In the genomic region with DNA sequence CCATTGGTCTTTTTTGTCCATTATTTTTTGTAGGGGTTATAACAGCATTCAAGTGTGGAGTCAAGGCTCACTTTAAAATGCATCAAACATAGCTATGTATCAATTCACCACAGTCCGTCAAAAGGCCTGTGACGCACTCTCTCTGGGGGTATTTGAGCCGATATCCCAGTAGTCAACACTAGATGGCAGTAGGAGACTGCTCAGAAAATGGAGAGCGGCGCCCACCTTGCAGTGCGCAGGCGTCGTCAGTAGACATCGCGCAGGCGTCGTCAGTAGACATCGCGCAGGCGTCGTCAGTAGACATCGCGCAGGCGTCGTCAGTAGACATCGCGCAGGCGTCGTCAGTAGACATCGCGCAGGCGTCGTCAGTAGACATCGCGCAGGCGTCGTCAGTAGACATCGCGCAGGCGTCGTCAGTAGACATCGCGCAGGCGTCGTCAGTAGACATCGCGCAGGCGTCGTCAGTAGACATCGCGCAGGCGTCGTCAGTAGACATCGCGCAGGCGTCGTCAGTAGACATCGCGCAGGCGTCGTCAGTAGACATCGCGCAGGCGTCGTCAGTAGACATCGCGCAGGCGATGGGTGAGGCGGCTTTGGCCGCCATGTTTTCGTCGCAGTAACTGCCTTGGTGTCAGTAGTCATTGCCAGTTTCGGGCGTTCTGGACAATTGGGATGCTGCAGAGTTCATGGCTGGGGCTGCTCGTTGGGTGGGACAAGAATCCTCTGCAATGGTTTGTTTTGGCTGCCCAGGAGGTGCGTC, we compare ENCODE assay signal across 9 cellular contexts. TPM values are rescaled to one million over a fixed set of nuclear protein-coding genes. Genes with fewer than 3 reads are reported as not detected.
DNase-seq lines count a peak whose midpoint lies in the region; ATAC-seq and TF ChIP-seq lines count a peak whose summit lies in the region.
"Not testable (repeated sequence)": the region's sequence is repeated elsewhere in the genome, so short reads cannot be mapped to it uniquely, and the experiment has no call there.
"Had no signal": no experiment of that assay in that cellular context is flagged by ENCODE, and none has a peak within 500 bp of the region (broad histone marks: within the 10 kb centered on the region; RNA-seq: fewer than 3 reads in every experiment).

No MANE protein-coding gene starts in this region.

- H3F3A ChIP-seq in MM.1S (ENCODE audit: insufficient read depth, low read length) = not testable (repeated sequence)

- not testable (repeated sequence) for H3K4me3 ChIP-seq in MM.1S (ENCODE audit: low read length); SJCRH30; ascending aorta; fibroblast of pulmonary artery (replicated peaks; ENCODE audit: low read depth, low read length); left lung; retinal pigment epithelial cell (ENCODE audit: low read length)

- not testable (repeated sequence) for H4K20me1 ChIP-seq in MM.1S (ENCODE audit: insufficient read depth, low read length)

- H3K27me3 ChIP-seq in MM.1S (replicated peaks; ENCODE audit: insufficient read depth, low read length) (peaks cover 61% of the 10 kb centered on the region), left lung (peaks cover 42 to 90% of the 10 kb centered on the region in 2 donors)
- H3K27me3 ChIP-seq in SJCRH30, ascending aorta: not testable (repeated sequence)

- H2AFZ ChIP-seq in MM.1S (ENCODE audit: low read length) = not testable (repeated sequence)

- not testable (repeated sequence) for H3K4me2 ChIP-seq in MM.1S (ENCODE audit: low read depth, low read length)

- TF ChIP-seq CTCF in GM10266 (IDR thresholded peaks at IDR 0.05; ENCODE audit: control insufficient read depth, insufficient read depth, low read depth, missing control alignments) = peak; percentile 42
- peak; percentile 42 for TF ChIP-seq CTCF in MM.1S (IDR thresholded peaks at IDR 0.05; ENCODE audit: low read length)
- peak; percentile 25 to 47 (median 30) for TF ChIP-seq CTCF in ascending aorta (IDR thresholded peaks at IDR 0.05)
- TF ChIP-seq CTCF in fibroblast of pulmonary artery (IDR thresholded peaks at IDR 0.05; ENCODE audit: low read length, missing control alignments) = peak; percentile 56
- peak; percentile 24 to 44 for TF ChIP-seq CTCF in left lung (IDR thresholded peaks at IDR 0.05)
- peak; percentile 51 for TF ChIP-seq CTCF in retinal pigment epithelial cell (conservative IDR thresholded peaks at IDR 0.05; ENCODE audit: low read depth, low read length)

- H3K4me1 ChIP-seq in MM.1S (ENCODE audit: low read length); ascending aorta; left lung: not testable (repeated sequence)
- H3K4me1 ChIP-seq in SJCRH30 = peaks cover 10% of the 10 kb centered on the region

- not testable (repeated sequence) for H3K9ac ChIP-seq in MM.1S (ENCODE audit: low read length)

- not testable (repeated sequence) for H3K9me3 ChIP-seq in MM.1S (replicated peaks; ENCODE audit: insufficient read depth, low read length); SJCRH30 (replicated peaks); ascending aorta; left lung

- DNase-seq in 8988T (peak; percentile 15), GM10266 (ENCODE audit: extremely low spot score) (peak; percentile 42), SJCRH30 (peak; percentile 19 to 60), fibroblast of pulmonary artery (ENCODE audit: low read depth) (peak; percentile 84)
- not testable (repeated sequence) for DNase-seq in MM.1S; ascending aorta (ENCODE audit: low spot score in 2 of 2); left lung; retinal pigment epithelial cell (ENCODE audit: low read depth)

- ATAC-seq in left lung = peak; percentile 56

- H3K36me3 ChIP-seq in MM.1S (replicated peaks; ENCODE audit: insufficient read depth, low read length); SJCRH30; ascending aorta; left lung: not testable (repeated sequence)

- H3K79me2 ChIP-seq in MM.1S (ENCODE audit: low read length) = not testable (repeated sequence)

- not testable (repeated sequence) for H3K27ac ChIP-seq in MM.1S (ENCODE audit: low read length); SJCRH30; ascending aorta; left lung

- not testable (repeated sequence) for H3K9me2 ChIP-seq in MM.1S (replicated peaks; ENCODE audit: insufficient read depth, low read length)

- intact Hi-C loops in ascending aorta (cut with DNase I) = not testable (repeated sequence)
- intact Hi-C loops in left lung (cut with DNase I) = loop anchor here in 1 of 2 donors (5.0 kb wide), 1 partner anchor 189 kb away; no protein-coding TSS in a partner anchor

RNA-seq across cellular contexts. Expression of a gene that starts 38.0 kb away (rescaled TPM):
- not detected in 2 replicates for total RNA-seq in SJCRH30 (2014; rRNA removed; shearing (Covaris generic))
- total RNA-seq in ascending aorta (not detected), left lung (not detected)
- total RNA-seq: activated T-cell treated with anti-CD3 and anti-CD28 coated beads, Interleukin-2, amount 50 U/mL, for 4 hours had no signal

RNA-seq across cellular contexts. Expression of a gene that starts 45.7 kb away (rescaled TPM):
- not detected in 2 replicates for total RNA-seq in SJCRH30 (2014; rRNA removed; shearing (Covaris generic))
- total RNA-seq in ascending aorta (not detected), left lung (not detected)
- total RNA-seq: activated T-cell treated with anti-CD3 and anti-CD28 coated beads, Interleukin-2, amount 50 U/mL, for 4 hours had no signal

RNA-seq across cellular contexts. Expression of a gene that starts 55.9 kb away (rescaled TPM):
- not detected in 2 replicates for total RNA-seq in SJCRH30 (2014; rRNA removed; shearing (Covaris generic))
- total RNA-seq in ascending aorta (not detected), left lung (1 to 10 TPM in 1 of 2 donors, under 1 TPM in 1; 0.38 to 6.3 TPM)
- total RNA-seq: activated T-cell treated with anti-CD3 and anti-CD28 coated beads, Interleukin-2, amount 50 U/mL, for 4 hours had no signal
